19 cellular contexts compared by ENCODE assay signal in the genomic region with DNA sequence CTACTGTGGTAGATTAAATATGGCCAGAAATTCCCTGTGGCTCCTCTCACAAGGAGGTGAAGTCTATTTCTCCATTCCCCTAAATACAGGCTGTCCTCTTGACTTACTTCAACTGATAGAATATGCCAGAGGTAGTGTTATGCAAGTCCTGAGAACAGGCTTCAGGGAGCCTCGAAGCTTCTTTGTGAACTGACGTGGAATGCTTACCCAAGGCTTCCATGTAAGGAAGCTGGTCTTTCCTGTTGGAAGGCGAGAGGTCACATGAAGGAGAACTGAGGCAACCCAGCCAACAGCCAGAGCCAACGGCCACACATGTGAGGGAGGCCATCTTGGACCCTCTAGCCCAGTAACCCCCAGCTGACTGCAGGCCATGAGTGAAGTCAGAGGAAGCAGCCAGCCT.
DNase-seq lines count a peak whose midpoint lies in the region; ATAC-seq, FAIRE-seq and TF ChIP-seq lines count a peak whose summit lies in the region.
"Had no signal": no experiment of that assay in that cellular context is flagged by ENCODE, and none has a peak within 500 bp of the region (broad histone marks: within the 10 kb centered on the region; RNA-seq: fewer than 3 reads in every experiment).

No MANE protein-coding gene starts in this region.

- H3K79me2 ChIP-seq in HepG2 (ENCODE audit: insufficient read depth, low read length) = no peaks in the 10 kb centered on the region

- H3K4me1 ChIP-seq in HepG2 (ENCODE audit: insufficient read depth, low read length) (peaks cover 47% of the 10 kb centered on the region), right lobe of liver (peaks cover 0 to 33% (median 6%) of the 10 kb centered on the region in 4 donors)
- H3K4me1 ChIP-seq: BLaER1 treated with 17β-estradiol and CSF1 and Interleukin-3, amounts not matched to agents 10 nM and 100 nM; Caco-2 had no signal

- in situ Hi-C loops in HepG2 (cut with HindIII; ENCODE audit: extremely low pct_ligation_motif_present, low pct_unique_long_range_greater_than_20kb) = no loop called here

- no peak overlapping the region for H3K9ac ChIP-seq in HepG2 (ENCODE audit: insufficient read depth, low read depth, low read length)
- H3K9ac ChIP-seq: BLaER1 treated with 17β-estradiol and CSF1 and Interleukin-3, amounts not matched to agents 10 nM and 100 nM had no signal

- intact Hi-C loops in HepG2 (cut with micrococcal nuclease; ENCODE audit: unreplicated experiment) = no loop called here
- intact Hi-C loops in right lobe of liver (cut with DNase I) = no loop called here

- POLR2A ChIA-PET in HepG2 (lab: Yijun Ruan, JAX) = no interaction called here

- H3K27ac ChIP-seq in HepG2 (ENCODE audit: extremely low read length, insufficient read depth, low read length) (no peak overlapping the region), right lobe of liver (no peak overlapping the region)
- H3K27ac ChIP-seq: 22Rv1; BLaER1 treated with 17β-estradiol and CSF1 and Interleukin-3, amounts not matched to agents 10 nM and 100 nM; C4-2B had no signal

- WGBS in HepG2 (ENCODE audit: low lambda C conversion rate) = 63% methylated on average over 4 of the region's 4 CpGs
- WGBS in right lobe of liver (ENCODE audit: insufficient coverage, low coverage, low lambda C conversion rate, missing lambda C conversion rate) = no CpG with 5 or more reads among the region's 4 CpGs

- TF ChIP-seq POLR2A in HepG2 (IDR thresholded peaks at IDR 0.05; ENCODE audit: insufficient read depth in 1 of 2, low read depth in 2 of 2, low read length in 2 of 2) (no peak), right lobe of liver (IDR thresholded peaks at IDR 0.05) (no peak)

- H3K4me3 ChIP-seq in HepG2 (replicated peaks in 1 of 3; ENCODE audit: insufficient read depth in 1 of 3, low read depth in 2 of 3, low read length in 3 of 3) (no peak overlapping the region), right lobe of liver (no peak overlapping the region)
- H3K4me3 ChIP-seq: A549; BLaER1 treated with 17β-estradiol and CSF1 and Interleukin-3, amounts not matched to agents 10 nM and 100 nM had no signal

- TF ChIP-seq CTCF in HepG2 (CRISPR knock-in tag; IDR thresholded peaks at IDR 0.05) = no peak
- no peak for TF ChIP-seq CTCF in right lobe of liver (IDR thresholded peaks at IDR 0.05)

- no peak for FAIRE-seq in HepG2 (lab: Jason Lieb, UNC)
- FAIRE-seq: A549, D721Med, G401.6, GM19239 had no signal

- H3K9me3 ChIP-seq in HepG2 (ENCODE audit: low read length) (peaks cover 4% of the 10 kb centered on the region; the same call in 1 of the 2 replicates), right lobe of liver (no peaks in the 10 kb centered on the region)
- H3K9me3 ChIP-seq: Caco-2 had no signal

- ATAC-seq in HepG2 (no peak), right lobe of liver (no peak), esophagus mucosa (peak; percentile 13)
- ATAC-seq: A549; CD8-positive, alpha-beta T cell had no signal

- DNase-seq in HepG2 (ENCODE audit: low spot score) (no peak), right lobe of liver (no peak), HuH-7.5 (ENCODE audit: low spot score) (no peak), glomerular visceral epithelial cell (ENCODE audit: extremely low spot score) (no peak)
- DNase-seq: AML-193; Calu3; CD4-positive, alpha-beta T cell; CD8-positive, alpha-beta T cell; DMS79 treated with DMSO at 0.1 percent for 48 hours; GF-D8 had no signal

- TF ChIP-seq EP300 in HepG2 (IDR thresholded peaks at IDR 0.05; ENCODE audit: low read depth in 2 of 2, low read length in 2 of 2) (no peak), HepG2 (CRISPR knock-in tag; IDR thresholded peaks at IDR 0.05; ENCODE audit: borderline replicate concordance) (no peak)

- CTCF ChIA-PET in HepG2 (lab: Yijun Ruan, JAX; ENCODE audit: low intra/inter-chr PET ratio, low total read pairs) = no interaction called here

- H4K20me1 ChIP-seq in HepG2 (ENCODE audit: insufficient read depth, low read length) = no peaks in the 10 kb centered on the region
- H4K20me1 ChIP-seq: BLaER1 treated with 17β-estradiol and CSF1 and Interleukin-3, amounts not matched to agents 10 nM and 100 nM had no signal

- no peaks in the 10 kb centered on the region for H3K36me3 ChIP-seq in HepG2 (replicated peaks in 1 of 2; ENCODE audit: control insufficient read depth in 1 of 2, insufficient read depth in 2 of 2, low read length in 2 of 2)
- no peaks in the 10 kb centered on the region for H3K36me3 ChIP-seq in right lobe of liver
- H3K36me3 ChIP-seq: BLaER1 treated with 17β-estradiol and CSF1 and Interleukin-3, amounts not matched to agents 10 nM and 100 nM had no signal

- BruUV-seq in HepG2 (replicated peaks; lab: Mats Ljungman, UMichigan) = no TSS peak

- TF ChIP-seq RAD21 in HepG2 (CRISPR knock-in tag; IDR thresholded peaks at IDR 0.05) = no peak

- H3K27me3 ChIP-seq in HepG2 (ENCODE audit: control insufficient read depth in 1 of 2, insufficient read depth in 2 of 2, low read length in 2 of 2) (no peaks in the 10 kb centered on the region; a peak in 1 of 5 replicates), right lobe of liver (no peaks in the 10 kb centered on the region)
- H3K27me3 ChIP-seq: BLaER1 treated with 17β-estradiol and CSF1 and Interleukin-3, amounts not matched to agents 10 nM and 100 nM had no signal

- H3K4me2 ChIP-seq in HepG2 (ENCODE audit: low read depth, low read length) = no peak overlapping the region
- H3K4me2 ChIP-seq: A549; BLaER1 treated with 17β-estradiol and CSF1 and Interleukin-3, amounts not matched to agents 10 nM and 100 nM had no signal

- H2AFZ ChIP-seq in HepG2 (ENCODE audit: low read length) = no peak overlapping the region

TF ChIP-seq in HepG2, 621 proteins besides CTCF, POLR2A, EP300 and RAD21:
- TF ChIP-seq BHLHE40 (IDR thresholded peaks at IDR 0.05; ENCODE audit: low read length) (no peak), ZNF747 (CRISPR knock-in tag; IDR thresholded peaks at IDR 0.05; ENCODE audit: borderline replicate concordance) (0 out of 2 replicates have a peak, but pooled peaks have one; percentile 21), CHD4 (IDR thresholded peaks at IDR 0.05; ENCODE audit: borderline replicate concordance, low read length) (0 out of 2 replicates have a peak, but pooled peaks have one; percentile 11), ZZZ3 (CRISPR knock-in tag; IDR thresholded peaks at IDR 0.05; ENCODE audit: borderline replicate concordance) (0 out of 2 replicates have a peak, but pooled peaks have one; percentile 27), YY1 (IDR thresholded peaks at IDR 0.05; ENCODE audit: insufficient read depth, insufficient replicate concordance, low read depth, low read length) (peak; percentile 14), MAZ (IDR thresholded peaks at IDR 0.05; ENCODE audit: borderline replicate concordance, low read depth, low read length) (no peak), MAZ (CRISPR knock-in tag; IDR thresholded peaks at IDR 0.05; ENCODE audit: low read depth) (0 out of 2 replicates have a peak, but pooled peaks have one; percentile 30)
- TF ChIP-seq, protein P1, sequence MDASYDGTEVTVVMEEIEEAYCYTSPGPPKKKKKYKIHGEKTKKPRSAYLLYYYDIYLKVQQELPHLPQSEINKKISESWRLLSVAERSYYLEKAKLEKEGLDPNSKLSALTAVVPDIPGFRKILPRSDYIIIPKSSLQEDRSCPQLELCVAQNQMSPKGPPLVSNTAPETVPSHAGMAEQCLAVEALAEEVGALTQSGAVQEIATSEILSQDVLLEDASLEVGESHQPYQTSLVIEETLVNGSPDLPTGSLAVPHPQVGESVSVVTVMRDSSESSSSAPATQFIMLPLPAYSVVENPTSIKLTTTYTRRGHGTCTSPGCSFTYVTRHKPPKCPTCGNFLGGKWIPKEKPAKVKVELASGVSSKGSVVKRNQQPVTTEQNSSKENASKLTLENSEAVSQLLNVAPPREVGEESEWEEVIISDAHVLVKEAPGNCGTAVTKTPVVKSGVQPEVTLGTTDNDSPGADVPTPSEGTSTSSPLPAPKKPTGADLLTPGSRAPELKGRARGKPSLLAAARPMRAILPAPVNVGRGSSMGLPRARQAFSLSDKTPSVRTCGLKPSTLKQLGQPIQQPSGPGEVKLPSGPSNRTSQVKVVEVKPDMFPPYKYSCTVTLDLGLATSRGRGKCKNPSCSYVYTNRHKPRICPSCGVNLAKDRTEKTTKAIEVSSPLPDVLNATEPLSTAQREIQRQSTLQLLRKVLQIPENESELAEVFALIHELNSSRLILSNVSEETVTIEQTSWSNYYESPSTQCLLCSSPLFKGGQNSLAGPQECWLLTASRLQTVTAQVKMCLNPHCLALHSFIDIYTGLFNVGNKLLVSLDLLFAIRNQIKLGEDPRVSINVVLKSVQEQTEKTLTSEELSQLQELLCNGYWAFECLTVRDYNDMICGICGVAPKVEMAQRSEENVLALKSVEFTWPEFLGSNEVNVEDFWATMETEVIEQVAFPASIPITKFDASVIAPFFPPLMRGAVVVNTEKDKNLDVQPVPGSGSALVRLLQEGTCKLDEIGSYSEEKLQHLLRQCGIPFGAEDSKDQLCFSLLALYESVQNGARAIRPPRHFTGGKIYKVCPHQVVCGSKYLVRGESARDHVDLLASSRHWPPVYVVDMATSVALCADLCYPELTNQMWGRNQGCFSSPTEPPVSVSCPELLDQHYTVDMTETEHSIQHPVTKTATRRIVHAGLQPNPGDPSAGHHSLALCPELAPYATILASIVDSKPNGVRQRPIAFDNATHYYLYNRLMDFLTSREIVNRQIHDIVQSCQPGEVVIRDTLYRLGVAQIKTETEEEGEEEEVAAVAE (CRISPR knock-in tag; IDR thresholded peaks at IDR 0.05; ENCODE audit: borderline replicate concordance) = no peak
